In genomic region chr6:20924094-20924493, GRCh38 we compare ENCODE assay signal across 6 cellular contexts.
A peak's percentile ranks its signal among the peaks of the same experiment; 100 is the strongest.
DNase-seq lines count a peak whose midpoint lies in the region; ATAC-seq and TF ChIP-seq lines count a peak whose summit lies in the region.
"Not testable (repeated sequence)": the region's sequence is repeated elsewhere in the genome, so short reads cannot be mapped to it uniquely, and the experiment has no call there.

No MANE protein-coding gene starts in this region.

- not testable (repeated sequence) for H3K27ac ChIP-seq in PC-3 (ENCODE audit: low read length); neural progenitor cell

- H3K4me3 Mint-ChIP-seq in neural progenitor cell, result not testable (repeated sequence)

- DNase-seq in PC-3; left colon; neural progenitor cell (ENCODE audit: low spot score): not testable (repeated sequence)

- not testable (repeated sequence) for H3K36me3 ChIP-seq in PC-3 (ENCODE audit: low read depth, low read length); neural progenitor cell

- H3K27ac Mint-ChIP-seq in neural progenitor cell, result peak overlapping the region; percentile 83

- not testable (repeated sequence) for H3F3A ChIP-seq in PC-3 (ENCODE audit: low read length, unreplicated experiment); neural progenitor cell (ENCODE audit: low read depth)

- not testable (repeated sequence) for H3K9ac ChIP-seq in PC-3 (ENCODE audit: low read length); neural progenitor cell

- intact Hi-C loops in PC-3 (cut with micrococcal nuclease), result loop anchor here (5.0 kb wide), 2 partner anchors 47 to 83 kb away; no protein-coding TSS in a partner anchor
- intact Hi-C loops in left colon (cut with DNase I, micrococcal nuclease), result not testable (repeated sequence)

- H3K4me1 Mint-ChIP-seq in neural progenitor cell, result peaks cover 25% of the 10 kb centered on the region

- H2AFZ ChIP-seq in PC-3 (ENCODE audit: low read length); neural progenitor cell (replicated peaks): not testable (repeated sequence)

- not testable (repeated sequence) for BruUV-seq in PC-3 (replicated peaks; lab: Mats Ljungman, UMichigan)

- H3K79me2 ChIP-seq in PC-3 (ENCODE audit: low read length); neural progenitor cell (ENCODE audit: low read depth): not testable (repeated sequence)

- not testable (repeated sequence) for H3K36me3 Mint-ChIP-seq in neural progenitor cell

- POLR2A ChIA-PET in PC-3 (lab: Charles Lee; ENCODE audit: unreplicated experiment), result not testable (repeated sequence)

- not testable (repeated sequence) for H3K9me3 Mint-ChIP-seq in neural progenitor cell

- ATAC-seq in GM18517 (IDR thresholded peaks at IDR 0.05; ENCODE audit: unreplicated experiment) (peak; percentile 45), GM19397 (IDR thresholded peaks at IDR 0.05; ENCODE audit: unreplicated experiment) (peak; percentile 76), HG02938 (IDR thresholded peaks at IDR 0.05; ENCODE audit: unreplicated experiment) (peak; percentile 49), left colon (peak; percentile 82)
- not testable (repeated sequence) for ATAC-seq in PC-3

- H3K27me3 Mint-ChIP-seq in neural progenitor cell (ENCODE audit: insufficient read depth, low read depth), result not testable (repeated sequence)

- TF ChIP-seq CTCF in PC-3 (conservative IDR thresholded peaks at IDR 0.05; ENCODE audit: low read depth, low read length); neural progenitor cell (IDR thresholded peaks at IDR 0.05): not testable (repeated sequence)

- H3K9me2 ChIP-seq in PC-3 (replicated peaks; ENCODE audit: low read length), result not testable (repeated sequence)

- not testable (repeated sequence) for H4K20me1 ChIP-seq in PC-3 (ENCODE audit: low read length); neural progenitor cell (ENCODE audit: low read depth)

- H3K27me3 ChIP-seq in PC-3 (ENCODE audit: low read length); neural progenitor cell: not testable (repeated sequence)

- not testable (repeated sequence) for H3K4me3 ChIP-seq in PC-3 (ENCODE audit: low read length); neural progenitor cell

- H3K4me1 ChIP-seq in PC-3 (ENCODE audit: insufficient read depth, low read length), result peaks cover 53% of the 10 kb centered on the region
- H3K4me1 ChIP-seq in neural progenitor cell, result peaks cover 15% of the 10 kb centered on the region

- 0 out of 2 replicates have a peak overlapping the region, but pooled peaks have one; percentile 41 for H3K4me2 ChIP-seq in PC-3 (ENCODE audit: low read length)
- H3K4me2 ChIP-seq in neural progenitor cell, result not testable (repeated sequence)

- H3K9me3 ChIP-seq in PC-3 (ENCODE audit: low read length); neural progenitor cell (ENCODE audit: low read depth): not testable (repeated sequence)

- CTCF ChIA-PET in PC-3 (lab: Charles Lee), result not testable (repeated sequence)
